9 cellular contexts compared by ENCODE assay signal in genomic region chr3:195522254-195523023, GRCh38. TPM values are rescaled to one million over a fixed set of nuclear protein-coding genes. Genes with fewer than 3 reads are reported as not detected.
DNase-seq lines count a peak whose midpoint lies in the region; ATAC-seq and TF ChIP-seq lines count a peak whose summit lies in the region.
"Had no signal": no experiment of that assay in that cellular context is flagged by ENCODE, and none has a peak within 500 bp of the region (broad histone marks: within the 10 kb centered on the region; RNA-seq: fewer than 3 reads in every experiment).

No MANE protein-coding gene starts in this region.

- peaks cover 23% of the 10 kb centered on the region for H3K4me1 ChIP-seq in PC-3 (ENCODE audit: insufficient read depth, low read length)
- H3K4me1 ChIP-seq in effector memory CD4-positive, alpha-beta T cell (ENCODE audit: control insufficient read depth, insufficient read depth, low read length, poor library complexity, severe bottlenecking) = peaks cover 23% of the 10 kb centered on the region
- H3K4me1 ChIP-seq: BLaER1 had no signal

- no peak overlapping the region for H3K27ac Mint-ChIP-seq in HFFc6
- peak overlapping the region; percentile 14 for H3K27ac Mint-ChIP-seq in nephron progenitor cell

- no TSS peak for BruUV-seq in PC-3 (replicated peaks; lab: Mats Ljungman, UMichigan)

- no peaks in the 10 kb centered on the region for H3K9me3 ChIP-seq in PC-3 (ENCODE audit: low read length)
- no peaks in the 10 kb centered on the region for H3K9me3 ChIP-seq in effector memory CD4-positive, alpha-beta T cell (ENCODE audit: control insufficient read depth, low read length)
- H3K9me3 ChIP-seq: BLaER1 had no signal

- H3K36me3 Mint-ChIP-seq in HFFc6 (ENCODE audit: low read depth) = no peaks in the 10 kb centered on the region
- peaks cover 21% of the 10 kb centered on the region for H3K36me3 Mint-ChIP-seq in nephron progenitor cell (ENCODE audit: low read depth)

- TF ChIP-seq CTCF in HFFc6 (IDR thresholded peaks at IDR 0.05) (peak; percentile 97), PC-3 (conservative IDR thresholded peaks at IDR 0.05; ENCODE audit: low read depth, low read length) (peak; percentile 91), nephron progenitor cell (IDR thresholded peaks at IDR 0.05) (peak; percentile 88)

- H3F3A ChIP-seq in PC-3 (ENCODE audit: low read length, unreplicated experiment) = no peaks in the 10 kb centered on the region

- H3K9me2 ChIP-seq in PC-3 (replicated peaks; ENCODE audit: low read length) = no peaks in the 10 kb centered on the region

- H3K27me3 Mint-ChIP-seq in HFFc6 (ENCODE audit: insufficient read depth) (no peaks in the 10 kb centered on the region), nephron progenitor cell (ENCODE audit: low read depth, poor library complexity) (peaks cover 3% of the 10 kb centered on the region)

- no peak overlapping the region for H2AFZ ChIP-seq in PC-3 (ENCODE audit: low read length)

- no peak for ATAC-seq in PC-3
- no peak for ATAC-seq in HG02588 (IDR thresholded peaks at IDR 0.05; ENCODE audit: unreplicated experiment)

- no peaks in the 10 kb centered on the region for H3K79me2 ChIP-seq in PC-3 (ENCODE audit: low read length)

- CTCF ChIA-PET in PC-3 (lab: Charles Lee) = interaction anchor here (0.6 to 1.5 kb wide), 2 partner anchors 20 to 252 kb away, joined by 3 to 14 read pairs; partner anchors contain the start of gene XXYLT1

- H3K36me3 ChIP-seq in PC-3 (ENCODE audit: low read depth, low read length) = peaks cover 9% of the 10 kb centered on the region; the same call in 1 of the 2 replicates
- H3K36me3 ChIP-seq in effector memory CD4-positive, alpha-beta T cell (ENCODE audit: control insufficient read depth, insufficient read depth, low read length) = peaks cover 34% of the 10 kb centered on the region

- no peak overlapping the region for H3K27ac ChIP-seq in PC-3 (ENCODE audit: low read length)
- no peak overlapping the region for H3K27ac ChIP-seq in effector memory CD4-positive, alpha-beta T cell (ENCODE audit: insufficient read depth, low read length, poor library complexity, severe bottlenecking)
- H3K27ac ChIP-seq: BLaER1 had no signal

- H3K4me3 Mint-ChIP-seq in HFFc6 = no peak overlapping the region
- no peak overlapping the region for H3K4me3 Mint-ChIP-seq in nephron progenitor cell

- DNase-seq in DMS153 treated with DMSO at 0.1 percent for 48 hours (lab: John Stamatoyannopoulos, UW; ENCODE audit: unreplicated experiment) (peak; percentile 12), DMS153 (lab: John Stamatoyannopoulos, UW) (no peak), HFFc6 (peak; percentile 20), PC-3 (peak; percentile 57), nephron progenitor cell (peak; percentile 17)
- DNase-seq in effector CD4-positive, alpha-beta T cell = peak; percentile 44
- no peak for DNase-seq in effector memory CD4-positive, alpha-beta T cell

- H3K4me2 ChIP-seq in PC-3 (ENCODE audit: low read length) = no peak overlapping the region
- H3K4me2 ChIP-seq: BLaER1 had no signal

- POLR2A ChIA-PET in PC-3 (lab: Charles Lee; ENCODE audit: unreplicated experiment) = no interaction called here

- H3K9me3 Mint-ChIP-seq in HFFc6 (no peaks in the 10 kb centered on the region), nephron progenitor cell (no peaks in the 10 kb centered on the region)

- H4K20me1 ChIP-seq in PC-3 (ENCODE audit: low read length) = no peaks in the 10 kb centered on the region

- intact Hi-C loops in PC-3 (cut with micrococcal nuclease) = loop anchor here (1.0 to 10.0 kb wide), 3 partner anchors 80 to 838 kb away; partner anchors contain the start of genes ACAP2, FAM43A and XXYLT1

- H3K27me3 ChIP-seq in PC-3 (ENCODE audit: low read length) = no peaks in the 10 kb centered on the region
- no peaks in the 10 kb centered on the region for H3K27me3 ChIP-seq in effector memory CD4-positive, alpha-beta T cell (replicated peaks; ENCODE audit: control insufficient read depth, insufficient read depth, low read length, poor library complexity, severe bottlenecking)
- H3K27me3 ChIP-seq: BLaER1 had no signal

- H3K4me1 Mint-ChIP-seq in HFFc6 (ENCODE audit: low read depth) (peaks cover 5% of the 10 kb centered on the region; the same call in 1 of the 2 replicates), nephron progenitor cell (no peaks in the 10 kb centered on the region)

- no peak overlapping the region for H3K4me3 ChIP-seq in PC-3 (ENCODE audit: low read length)
- no peak overlapping the region for H3K4me3 ChIP-seq in effector memory CD4-positive, alpha-beta T cell (ENCODE audit: insufficient read depth, low read depth, low read length, poor library complexity, severe bottlenecking)
- H3K4me3 ChIP-seq: BLaER1 had no signal

- H3K9ac ChIP-seq in PC-3 (ENCODE audit: low read length) = no peak overlapping the region
- H3K9ac ChIP-seq: BLaER1 had no signal

RNA-seq across cellular contexts. Expression of gene PPP1R2, which starts 20.7 kb away (rescaled TPM):
- total RNA-seq in HFFc6 (2021; fragmentation: NEBNext Ultra II Directional; extraction: Animal tissue kit (Norgen Biotek cat#: 25700)) = 10 to 100 TPM; 39.7 to 44.0 (median 42.0) TPM
- total RNA-seq in PC-3 (2014; rRNA removed) = 132 and 150 TPM in 2 replicates

Comparison
In these comparisons a context has a peak if more than half of its experiments do, and no peak if none do; other contexts are left out.
1. DNase-seq: peak in DMS153 treated with DMSO at 0.1 percent for 48 hours (single experiment), HFFc6 (single experiment), PC-3 (single experiment), effector CD4-positive, alpha-beta T cell (single experiment) and nephron progenitor cell (single experiment); none in DMS153 (single experiment) and effector memory CD4-positive, alpha-beta T cell (0 of 3).
2. Peak in every context shown above with its lines, with median percentiles within 50 percentile points of each other: CTCF ChIP-seq.